10 cellular contexts compared by ENCODE assay signal in genomic region chr17:80792373-80792781, GRCh38.
DNase-seq lines count a peak whose midpoint lies in the region; ATAC-seq, FAIRE-seq and TF ChIP-seq lines count a peak whose summit lies in the region.
"Had no signal": no experiment of that assay in that cellular context is flagged by ENCODE, and none has a peak within 500 bp of the region (broad histone marks: within the 10 kb centered on the region; RNA-seq: fewer than 3 reads in every experiment).

No MANE protein-coding gene starts in this region.

- no peaks in the 10 kb centered on the region for H3K9me3 ChIP-seq in endothelial cell of umbilical vein (replicated peaks; ENCODE audit: control insufficient read depth, insufficient read depth, low read length)
- H3K9me3 ChIP-seq: mucosa of descending colon had no signal

- FAIRE-seq in endothelial cell of umbilical vein (lab: Jason Lieb, UNC), result peak; percentile 66

- CTCF ChIA-PET in Calu3 (lab: Charles Lee), result no interaction called here
- CTCF ChIA-PET in endothelial cell of umbilical vein (lab: Charles Lee), result interaction anchor here (1.0 to 1.8 kb wide), 4 partner anchors 32 to 143 kb away, joined by 3 to 7 read pairs (median 4); no protein-coding TSS in a partner anchor

- H3K4me1 ChIP-seq in endothelial cell of umbilical vein (ENCODE audit: control insufficient read depth, extremely low read depth, insufficient read depth, low read length), result peaks cover 61% of the 10 kb centered on the region
- peaks cover 18% of the 10 kb centered on the region for H3K4me1 ChIP-seq in rectal smooth muscle tissue (ENCODE audit: control insufficient read depth, insufficient read depth, low read length)

- peaks cover 58% of the 10 kb centered on the region for H3K4me1 Mint-ChIP-seq in Calu3 (ENCODE audit: low read depth, unreplicated experiment)

- DNase-seq in Calu3 (no peak), endothelial cell of umbilical vein (ENCODE audit: low read depth, low spot score) (no peak), GM20000 (ENCODE audit: low spot score) (no peak), NCI-H524 (lab: John Stamatoyannopoulos, UW) (no peak)
- DNase-seq: RPMI8226 had no signal

- ATAC-seq in SK-N-SH treated with all-trans-retinoic acid at 6 μM for 48 hours, result peak; percentile 6; the same call in 2 of the 3 replicates
- no peak for ATAC-seq in GM21390 (IDR thresholded peaks at IDR 0.05; ENCODE audit: unreplicated experiment)
- ATAC-seq in HG03354 (IDR thresholded peaks at IDR 0.05; ENCODE audit: poor library complexity, severe bottlenecking, unreplicated experiment), result no peak

- no peaks in the 10 kb centered on the region for H3K27me3 Mint-ChIP-seq in Calu3 (ENCODE audit: unreplicated experiment)

- dilution Hi-C loops in endothelial cell of umbilical vein (cut with MboI; ENCODE audit: extremely low pct_ligation_motif_present, low sequenced_read_pairs), result no loop called here

- intact Hi-C loops in Calu3 (cut with micrococcal nuclease; ENCODE audit: unreplicated experiment) (no loop called here), endothelial cell of umbilical vein (cut with micrococcal nuclease) (loop anchor here (1.0 kb wide), 3 partner anchors 31 to 100 kb away; no protein-coding TSS in a partner anchor)

- peaks cover 12% of the 10 kb centered on the region for H3K36me3 Mint-ChIP-seq in Calu3 (ENCODE audit: insufficient read depth, unreplicated experiment)

- TF ChIP-seq CTCF in Calu3 (IDR thresholded peaks at IDR 0.05; ENCODE audit: unreplicated experiment) (no peak), endothelial cell of umbilical vein (IDR thresholded peaks at IDR 0.05; ENCODE audit: extremely low read depth in 1 of 2, insufficient read depth in 1 of 2, low read depth in 1 of 2, low read length in 2 of 2) (no peak), GM20000 (IDR thresholded peaks at IDR 0.05; ENCODE audit: extremely low read depth, missing control alignments) (no peak)

- peak overlapping the region; percentile 13 for H3K4me3 Mint-ChIP-seq in Calu3 (ENCODE audit: low read depth, unreplicated experiment)

- H3K9ac ChIP-seq in endothelial cell of umbilical vein (replicated peaks; ENCODE audit: extremely low read depth, insufficient read depth, low read length), result peak overlapping the region; percentile 50
- H3K9ac ChIP-seq in rectal smooth muscle tissue (ENCODE audit: low read length), result no peak overlapping the region

- BruUV-seq in Calu3 (replicated peaks; lab: Mats Ljungman, UMichigan) (no TSS peak), endothelial cell of umbilical vein (replicated peaks; lab: Mats Ljungman, UMichigan) (TSS peak; percentile 33)

- H3K36me3 ChIP-seq in endothelial cell of umbilical vein (ENCODE audit: control insufficient read depth in 2 of 2, extremely low read depth in 1 of 2, insufficient read depth in 2 of 2, low read length in 2 of 2), result no peaks in the 10 kb centered on the region
- no peaks in the 10 kb centered on the region for H3K36me3 ChIP-seq in rectal smooth muscle tissue (ENCODE audit: control insufficient read depth, insufficient read depth, low read length)

- H3K27ac Mint-ChIP-seq in Calu3 (ENCODE audit: unreplicated experiment), result peak overlapping the region; percentile 71

- POLR2A ChIA-PET in endothelial cell of umbilical vein (lab: Charles Lee), result no interaction called here

- H3K27me3 ChIP-seq in endothelial cell of umbilical vein (ENCODE audit: control insufficient read depth in 2 of 2, insufficient read depth in 2 of 2, low read length in 2 of 2) (no peaks in the 10 kb centered on the region), rectal smooth muscle tissue (ENCODE audit: control insufficient read depth, insufficient read depth, low read length) (no peaks in the 10 kb centered on the region)

- no peak overlapping the region for H2AFZ ChIP-seq in endothelial cell of umbilical vein (ENCODE audit: low read depth, low read length)

- no peaks in the 10 kb centered on the region for H4K20me1 ChIP-seq in endothelial cell of umbilical vein (replicated peaks; ENCODE audit: control insufficient read depth, extremely low read depth, insufficient read depth, low read length)

- H3K4me2 ChIP-seq in endothelial cell of umbilical vein (ENCODE audit: insufficient read depth, low read length), result peak overlapping the region; percentile 47

- H3K9me1 ChIP-seq in endothelial cell of umbilical vein (replicated peaks; ENCODE audit: control insufficient read depth, extremely low read depth, insufficient read depth, low read length), result no peaks in the 10 kb centered on the region

- H3K27ac ChIP-seq in endothelial cell of umbilical vein (ENCODE audit: insufficient read depth, low read depth, low read length) (peak overlapping the region; percentile 99), rectal smooth muscle tissue (ENCODE audit: low read depth, low read length) (peak overlapping the region; percentile 67)

- peaks cover 2% of the 10 kb centered on the region for H3K79me2 ChIP-seq in endothelial cell of umbilical vein (ENCODE audit: control insufficient read depth, insufficient read depth, low read length)

- H3K4me3 ChIP-seq in endothelial cell of umbilical vein (replicated peaks in 1 of 3; ENCODE audit: insufficient read depth in 1 of 3, low read depth in 1 of 3, low read length in 3 of 3) (no peak overlapping the region), rectal smooth muscle tissue (ENCODE audit: low read length) (no peak overlapping the region)
- H3K4me3 ChIP-seq: mucosa of descending colon had no signal

- H3K9me3 Mint-ChIP-seq in Calu3 (ENCODE audit: low read depth, unreplicated experiment), result peaks cover 2% of the 10 kb centered on the region

- no peak for TF ChIP-seq POLR2A in endothelial cell of umbilical vein (IDR thresholded peaks at IDR 0.05; ENCODE audit: low read depth, low read length)

TF ChIP-seq in SK-N-SH treated with all-trans-retinoic acid at 6 μM for 48 hours, 23 proteins besides CTCF, POLR2A, EP300 and RAD21 (continues in another document):
- no peak for TF ChIP-seq SNAI2 (CRISPR knock-in tag; IDR thresholded peaks at IDR 0.05)
- TF ChIP-seq BACH2 (CRISPR knock-in tag; IDR thresholded peaks at IDR 0.05; ENCODE audit: borderline replicate concordance), result no peak
- no peak for TF ChIP-seq TOX (CRISPR knock-in tag; IDR thresholded peaks at IDR 0.05; ENCODE audit: borderline replicate concordance)
- TF ChIP-seq GLIS3 (CRISPR knock-in tag; IDR thresholded peaks at IDR 0.05), result no peak
- TF ChIP-seq ZNF70 (CRISPR knock-in tag; IDR thresholded peaks at IDR 0.05), result no peak
- TF ChIP-seq ZFP30 (CRISPR knock-in tag; IDR thresholded peaks at IDR 0.05), result no peak
- no peak for TF ChIP-seq RARB (CRISPR knock-in tag; IDR thresholded peaks at IDR 0.05)
- TF ChIP-seq ZFP3 (CRISPR knock-in tag; IDR thresholded peaks at IDR 0.05), result no peak

TF ChIP-seq in endothelial cell of umbilical vein, 7 proteins besides CTCF, POLR2A, EP300 and RAD21:
- TF ChIP-seq MAX (IDR thresholded peaks at IDR 0.05; ENCODE audit: insufficient read depth, insufficient read length) (no peak), FOS (IDR thresholded peaks at IDR 0.05; ENCODE audit: borderline replicate concordance, insufficient read depth, low read length) (no peak), MYC (IDR thresholded peaks at IDR 0.05; ENCODE audit: low read depth, low read length) (no peak)
